Comparison of ENCODE assay signal across 1 cellular context in genomic region chr16:9053006-9053601, GRCh38.
A peak's percentile ranks its signal among the peaks of the same experiment; 100 is the strongest.
TF ChIP-seq lines count a peak whose summit lies in the region.

No MANE protein-coding gene starts in this region.

TF ChIP-seq in H1, 55 proteins besides CTCF, POLR2A, EP300 and RAD21 (continued from another document):
- no peak for TF ChIP-seq E2F6 (IDR thresholded peaks at IDR 0.05)
- no peak for TF ChIP-seq CHD7 (IDR thresholded peaks at IDR 0.05; ENCODE audit: insufficient replicate concordance, low read length)
- peak; percentile 44; the same call in 1 of the 2 replicates for TF ChIP-seq CREB1 (IDR thresholded peaks at IDR 0.05)
- peak; percentile 57; the same call in 1 of the 2 replicates for TF ChIP-seq YY1 (IDR thresholded peaks at IDR 0.05; ENCODE audit: low read depth, low read length)
- peak; percentile 75 for TF ChIP-seq MAX (IDR thresholded peaks at IDR 0.05)
- TF ChIP-seq TBP (IDR thresholded peaks at IDR 0.05; ENCODE audit: low read depth, low read length), result peak; percentile 90
- no peak for TF ChIP-seq SIRT6 (IDR thresholded peaks at IDR 0.05; ENCODE audit: low read length)
- no peak for TF ChIP-seq CBX8 (IDR thresholded peaks at IDR 0.05; ENCODE audit: borderline replicate concordance, low read depth, low read length)
- TF ChIP-seq BCL11A (IDR thresholded peaks at IDR 0.05; ENCODE audit: low read depth in 2 of 2, low read length in 2 of 2), result no peak
- TF ChIP-seq USF2 (IDR thresholded peaks at IDR 0.05; ENCODE audit: low read length), result peak; percentile 99
- TF ChIP-seq RNF2 (IDR thresholded peaks at IDR 0.05; ENCODE audit: borderline replicate concordance, low read depth, low read length, missing control alignments, poor library complexity, severe bottlenecking), result no peak
- TF ChIP-seq SRF (IDR thresholded peaks at IDR 0.05; ENCODE audit: low read depth, low read length), result no peak
- TF ChIP-seq ATF3 (IDR thresholded peaks at IDR 0.05; ENCODE audit: insufficient read depth, low read depth, low read length), result peak; percentile 96
- no peak for TF ChIP-seq CHD2 (IDR thresholded peaks at IDR 0.05; ENCODE audit: low read length)
- TF ChIP-seq PHF8 (conservative IDR thresholded peaks at IDR 0.05; ENCODE audit: low read depth, low read length), result 0 out of 2 replicates have a peak, but pooled peaks have one; percentile 46
- TF ChIP-seq SAP30 (IDR thresholded peaks at IDR 0.05; ENCODE audit: insufficient read depth, insufficient replicate concordance, low read length), result no peak
- TF ChIP-seq EZH2 (IDR thresholded peaks at IDR 0.05; ENCODE audit: low read depth, low read length, severe bottlenecking), result no peak
- TF ChIP-seq GTF2F1 (IDR thresholded peaks at IDR 0.05; ENCODE audit: borderline replicate concordance, low read depth, low read length), result no peak
- no peak for TF ChIP-seq KDM1A (IDR thresholded peaks at IDR 0.05; ENCODE audit: borderline replicate concordance, low read length)
- TF ChIP-seq HDAC6 (IDR thresholded peaks at IDR 0.05; ENCODE audit: low read depth, low read length), result no peak
- no peak for TF ChIP-seq CBX5 (IDR thresholded peaks at IDR 0.05; ENCODE audit: low read depth, low read length)
- no peak for TF ChIP-seq RFX5 (IDR thresholded peaks at IDR 0.05; ENCODE audit: borderline replicate concordance, low read depth, low read length)
- TF ChIP-seq TAF7 (optimal IDR thresholded peaks at IDR 0.05; ENCODE audit: borderline replicate concordance, low read depth, low read length), result peak; percentile 77
- peak; percentile 63 for TF ChIP-seq ASH2L (IDR thresholded peaks at IDR 0.05; ENCODE audit: low read length)
- TF ChIP-seq ATF2 (IDR thresholded peaks at IDR 0.05; ENCODE audit: low read length), result no peak
- no peak for TF ChIP-seq CTBP2 (IDR thresholded peaks at IDR 0.05; ENCODE audit: borderline replicate concordance, insufficient read depth, insufficient read length, low read length)
- peak; percentile 91 for TF ChIP-seq SIX5 (IDR thresholded peaks at IDR 0.05; ENCODE audit: low read depth, low read length)
- no peak for TF ChIP-seq SUZ12 (IDR thresholded peaks at IDR 0.05; ENCODE audit: low read length)
- TF ChIP-seq RXRA (IDR thresholded peaks at IDR 0.05; ENCODE audit: insufficient read depth, low read depth, low read length), result no peak
- peak; percentile 91 for TF ChIP-seq POLR2AphosphoS5 (IDR thresholded peaks at IDR 0.05; ENCODE audit: low read depth, low read length)
- TF ChIP-seq TAF1 (IDR thresholded peaks at IDR 0.05; ENCODE audit: low read depth, low read length), result peak; percentile 92
- peak; percentile 76 for TF ChIP-seq SP1 (IDR thresholded peaks at IDR 0.05; ENCODE audit: low read depth, low read length)
- no peak for TF ChIP-seq SIN3A (conservative IDR thresholded peaks at IDR 0.05 in 1 of 2, IDR thresholded peaks at IDR 0.05 in 1 of 2; ENCODE audit: low read depth in 1 of 2, low read length in 2 of 2)
- no peak for TF ChIP-seq POU5F1 (IDR thresholded peaks at IDR 0.05; ENCODE audit: low read depth, low read length)
- no peak for TF ChIP-seq ZNF274 (IDR thresholded peaks at IDR 0.05; ENCODE audit: borderline replicate concordance, extremely low read depth, low read length)
- TF ChIP-seq GABPA (IDR thresholded peaks at IDR 0.05; ENCODE audit: borderline replicate concordance, insufficient read depth, low read length), result no peak
- no peak for TF ChIP-seq CEBPB (IDR thresholded peaks at IDR 0.05; ENCODE audit: low read depth, low read length)
- TF ChIP-seq JUN (IDR thresholded peaks at IDR 0.05; ENCODE audit: low read depth, low read length), result no peak
- TF ChIP-seq FOSL1 (IDR thresholded peaks at IDR 0.05; ENCODE audit: insufficient read depth, low read depth, low read length), result no peak
- TF ChIP-seq KDM4A (IDR thresholded peaks at IDR 0.05; ENCODE audit: low read depth, low read length, severe bottlenecking), result no peak
- TF ChIP-seq HDAC2 (IDR thresholded peaks at IDR 0.05; ENCODE audit: borderline replicate concordance in 1 of 2, low read depth in 2 of 2, low read length in 2 of 2), result 0 out of 4 replicates have a peak, but pooled peaks of 1 of the 2 experiments have one; percentile 9
- no peak for TF ChIP-seq EGR1 (IDR thresholded peaks at IDR 0.05; ENCODE audit: borderline replicate concordance, low read depth, low read length)
